1 cellular context compared by ENCODE assay signal in genomic region chr6:34238507-34239239, GRCh38.
TF ChIP-seq lines count a peak whose summit lies in the region.

No MANE protein-coding gene starts in this region.

TF ChIP-seq in IMR-90, 13 proteins besides CTCF, POLR2A, EP300 and RAD21 (continued from another document):
- no peak for TF ChIP-seq CEBPB (IDR thresholded peaks at IDR 0.05; ENCODE audit: low read depth, low read length)
- no peak for TF ChIP-seq MAFK (IDR thresholded peaks at IDR 0.05; ENCODE audit: low read depth, low read length)
- TF ChIP-seq MAZ (IDR thresholded peaks at IDR 0.05; ENCODE audit: borderline replicate concordance, low read depth, low read length), result no peak
- no peak for TF ChIP-seq ELK1 (IDR thresholded peaks at IDR 0.05; ENCODE audit: borderline replicate concordance, low read depth, low read length)
- TF ChIP-seq CHD1 (IDR thresholded peaks at IDR 0.05; ENCODE audit: low read depth, low read length), result no peak
- no peak for TF ChIP-seq MXI1 (IDR thresholded peaks at IDR 0.05; ENCODE audit: borderline replicate concordance, low read depth, low read length)
